In genomic region chr14:99971087-99971928, GRCh38 we compare ENCODE assay signal across 8 cellular contexts.
A peak's percentile ranks its signal among the peaks of the same experiment; 100 is the strongest.
DNase-seq lines count a peak whose midpoint lies in the region; ATAC-seq lines count a peak whose summit lies in the region.

No MANE protein-coding gene starts in this region.

- H3K27ac ChIP-seq in effector memory CD4-positive, alpha-beta T cell (ENCODE audit: insufficient read depth, low read length, poor library complexity, severe bottlenecking): no peak overlapping the region

- no peaks in the 10 kb centered on the region for H3K9me3 ChIP-seq in effector memory CD4-positive, alpha-beta T cell (ENCODE audit: control insufficient read depth, low read length)

- DNase-seq in NCI-H146 (lab: John Stamatoyannopoulos, UW) (peak; percentile 48), NCI-H146 treated with DMSO at 0.1 percent for 48 hours (lab: John Stamatoyannopoulos, UW; ENCODE audit: unreplicated experiment) (no peak), NCI-H69 (lab: John Stamatoyannopoulos, UW) (peak; percentile 97), medulla oblongata (ENCODE audit: extremely low spot score) (peak; percentile 86)
- DNase-seq in activated CD8-positive, alpha-beta memory T cell treated with anti-CD3 and anti-CD28 coated beads for 24 hours: peak; percentile 92
- DNase-seq in effector memory CD4-positive, alpha-beta T cell: peak; percentile 68 to 73 (median 70)
- DNase-seq in stimulated activated CD4-positive, alpha-beta T cell treated with anti-CD3 and anti-CD28 coated beads, TNF-alpha, amount 100 ng/mL, for 4 hours (ENCODE audit: low read depth in 3 of 3): peak; percentile 65 to 81 (median 76)

- H3K4me3 ChIP-seq in effector memory CD4-positive, alpha-beta T cell (ENCODE audit: insufficient read depth, low read depth, low read length, poor library complexity, severe bottlenecking): peak overlapping the region; percentile 73

- no peaks in the 10 kb centered on the region for H3K36me3 ChIP-seq in effector memory CD4-positive, alpha-beta T cell (ENCODE audit: control insufficient read depth, insufficient read depth, low read length)

- peaks cover 4% of the 10 kb centered on the region for H3K4me1 ChIP-seq in effector memory CD4-positive, alpha-beta T cell (ENCODE audit: control insufficient read depth, insufficient read depth, low read length, poor library complexity, severe bottlenecking)

- no peaks in the 10 kb centered on the region for H3K27me3 ChIP-seq in effector memory CD4-positive, alpha-beta T cell (replicated peaks; ENCODE audit: control insufficient read depth, insufficient read depth, low read length, poor library complexity, severe bottlenecking)

- peak; percentile 75 for ATAC-seq in HG03354 (IDR thresholded peaks at IDR 0.05; ENCODE audit: poor library complexity, severe bottlenecking, unreplicated experiment)
